Comparison of ENCODE assay signal across 8 cellular contexts in the genomic region with DNA sequence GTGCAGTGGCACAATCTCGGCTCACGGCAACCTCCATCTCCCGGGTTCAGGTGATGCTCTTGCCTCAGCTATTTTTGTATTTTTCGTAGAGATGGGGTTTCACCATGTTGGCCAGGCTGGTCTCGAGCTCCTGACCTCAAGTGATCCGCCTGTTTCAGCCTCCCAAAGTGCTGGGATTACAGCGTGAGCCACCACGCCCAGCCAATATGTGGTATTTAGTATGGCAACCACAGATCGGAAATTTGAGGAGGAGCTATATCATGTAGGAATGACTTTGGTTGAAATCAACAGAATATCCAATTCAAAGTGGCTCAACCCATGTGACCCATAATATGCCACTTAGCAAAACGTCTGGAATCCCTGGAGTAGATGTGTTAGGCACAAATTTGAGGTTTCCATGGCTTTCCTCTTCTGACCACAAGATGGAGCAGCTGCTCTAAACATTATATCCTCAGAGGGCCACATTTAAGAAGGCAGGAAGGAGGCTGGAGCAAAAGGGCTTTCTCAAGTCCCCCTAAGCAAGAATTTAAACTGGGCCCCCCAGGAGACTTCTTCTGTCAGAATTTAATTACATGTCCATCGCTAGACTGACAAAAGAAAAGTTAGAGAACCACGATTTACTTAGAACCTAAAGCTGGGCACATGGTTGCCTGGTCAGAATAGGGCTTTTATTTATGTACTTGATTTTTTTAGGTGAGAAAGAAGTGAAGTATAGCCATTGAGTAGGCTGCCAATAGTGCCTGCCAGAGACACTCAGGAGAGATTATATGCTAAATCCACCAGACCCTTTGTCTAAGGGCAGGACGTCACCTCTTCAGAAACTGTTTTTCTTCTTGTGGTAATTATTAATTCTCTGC. TPM values are rescaled to one million over a fixed set of nuclear protein-coding genes. Genes with fewer than 3 reads are reported as not detected.
DNase-seq lines count a peak whose midpoint lies in the region; ATAC-seq and TF ChIP-seq lines count a peak whose summit lies in the region.

No MANE protein-coding gene starts in this region.

- H3K4me2 ChIP-seq in fibroblast of lung (ENCODE audit: extremely low read depth, insufficient read depth, low read length), result no peak overlapping the region

- no peak overlapping the region for H3K27ac Mint-ChIP-seq in activated CD4-positive, alpha-beta T cell treated with anti-CD3 and anti-CD28 coated beads for 36 hours
- no peak overlapping the region for H3K27ac Mint-ChIP-seq in natural killer cell treated with Interleukin-12 subunit alpha and Interleukin-12 subunit beta and Interleukin-15 and Interleukin-18, amount 100 ng/mL, for 72 hours

- H3K9me3 ChIP-seq in HEK293 (ENCODE audit: control insufficient read depth, insufficient read depth, low read depth, low read length) (no peaks in the 10 kb centered on the region), fibroblast of lung (ENCODE audit: control insufficient read depth, insufficient read depth, low read depth, low read length) (no peaks in the 10 kb centered on the region)

- no peak overlapping the region for H2AFZ ChIP-seq in fibroblast of lung (ENCODE audit: low read length)

- H3K4me3 ChIP-seq in HEK293 (ENCODE audit: low read depth, low read length), result no peak overlapping the region
- H3K4me3 ChIP-seq in fibroblast of lung (replicated peaks in 1 of 4; ENCODE audit: control extremely low read depth in 1 of 4, insufficient read depth in 1 of 4, low read depth in 3 of 4, low read length in 4 of 4), result no peak overlapping the region

- DNase-seq in CMK (ENCODE audit: low read depth), result peak; percentile 30
- peak; percentile 92 for DNase-seq in NCI-H345 treated with DMSO at 0.1 percent for 48 hours (lab: John Stamatoyannopoulos, UW; ENCODE audit: unreplicated experiment)
- peak; percentile 37 for DNase-seq in activated CD4-positive, alpha-beta T cell treated with anti-CD3 and anti-CD28 coated beads for 36 hours
- DNase-seq in fibroblast of lung (ENCODE audit: low read depth in 2 of 2), result peak; percentile 61 to 80
- DNase-seq in natural killer cell treated with Interleukin-12 subunit alpha and Interleukin-12 subunit beta and Interleukin-15 and Interleukin-18, amount 100 ng/mL, for 72 hours (ENCODE audit: low spot score), result peak; percentile 75

- TF ChIP-seq CTCF in HEK293 (tag by site-specific recombination; IDR thresholded peaks at IDR 0.05) (peak; percentile 54; the same call in 1 of the 2 replicates), fibroblast of lung (conservative IDR thresholded peaks at IDR 0.05 in 1 of 2, IDR thresholded peaks at IDR 0.05 in 1 of 2; ENCODE audit: low read depth in 1 of 2, low read length in 2 of 2) (peak; percentile 84 to 87)

- CTCF ChIA-PET in HEK293 (lab: Yijun Ruan, JAX), result interaction anchor here (0.5 to 3.4 kb wide), 48 partner anchors 9 to 1111 kb away, joined by 3 to 38 read pairs (median 3); no protein-coding TSS in a partner anchor
- CTCF ChIA-PET in activated CD4-positive, alpha-beta T cell treated with anti-CD3 and anti-CD28 coated beads for 36 hours (lab: Charles Lee), result interaction anchor here (0.6 to 3.7 kb wide), 53 partner anchors 8 to 797 kb away, joined by 3 to 67 read pairs (median 4); a partner anchor contains a TSS

- no peak overlapping the region for H3K27ac ChIP-seq in HEK293 (ENCODE audit: extremely low read depth, low read depth, low read length)
- H3K27ac ChIP-seq in fibroblast of lung (ENCODE audit: insufficient read depth, low read length), result no peak overlapping the region

- H3K79me2 ChIP-seq in fibroblast of lung (ENCODE audit: control insufficient read depth, insufficient read depth, low read length), result no peaks in the 10 kb centered on the region

- ATAC-seq in activated CD4-positive, alpha-beta T cell treated with anti-CD3 and anti-CD28 coated beads for 36 hours, result peak; percentile 86
- ATAC-seq in natural killer cell treated with Interleukin-12 subunit alpha and Interleukin-12 subunit beta and Interleukin-15 and Interleukin-18, amount 100 ng/mL, for 72 hours, result peak; percentile 65 to 72
- ATAC-seq in HG03460 (IDR thresholded peaks at IDR 0.05; ENCODE audit: unreplicated experiment) (no peak), GM21381 (IDR thresholded peaks at IDR 0.05; ENCODE audit: unreplicated experiment) (no peak)

- intact Hi-C loops in activated CD4-positive, alpha-beta T cell treated with anti-CD3 and anti-CD28 coated beads for 36 hours (cut with DNase I, micrococcal nuclease), result loop anchor here (1.0 to 10.0 kb wide), 5 partner anchors 417 to 786 kb away; no protein-coding TSS in a partner anchor

- POLR2A ChIA-PET in HEK293 (lab: Yijun Ruan, JAX), result interaction anchor here (0.6 to 1.1 kb wide), 2 partner anchors 259 to 383 kb away, joined by 3 to 4 read pairs; a partner anchor contains a TSS
- POLR2A ChIA-PET in activated CD4-positive, alpha-beta T cell treated with anti-CD3 and anti-CD28 coated beads for 36 hours (lab: Charles Lee), result no interaction called here

- H3K4me3 Mint-ChIP-seq in activated CD4-positive, alpha-beta T cell treated with anti-CD3 and anti-CD28 coated beads for 36 hours, result no peak overlapping the region
- H3K4me3 Mint-ChIP-seq in natural killer cell treated with Interleukin-12 subunit alpha and Interleukin-12 subunit beta and Interleukin-15 and Interleukin-18, amount 100 ng/mL, for 72 hours, result no peak overlapping the region

- no peaks in the 10 kb centered on the region for H3K27me3 ChIP-seq in fibroblast of lung (ENCODE audit: control insufficient read depth, insufficient read depth, low read length)

- no peaks in the 10 kb centered on the region for H4K20me1 ChIP-seq in fibroblast of lung (ENCODE audit: control insufficient read depth, extremely low read depth, insufficient read depth, low read length)

- H3K36me3 Mint-ChIP-seq in activated CD4-positive, alpha-beta T cell treated with anti-CD3 and anti-CD28 coated beads for 36 hours (ENCODE audit: low read depth), result no peaks in the 10 kb centered on the region
- no peaks in the 10 kb centered on the region for H3K36me3 Mint-ChIP-seq in natural killer cell treated with Interleukin-12 subunit alpha and Interleukin-12 subunit beta and Interleukin-15 and Interleukin-18, amount 100 ng/mL, for 72 hours

- H3K4me1 ChIP-seq in HEK293 (ENCODE audit: control insufficient read depth, insufficient read depth, low read length), result no peaks in the 10 kb centered on the region
- no peaks in the 10 kb centered on the region for H3K4me1 ChIP-seq in fibroblast of lung (ENCODE audit: control insufficient read depth, extremely low read depth, insufficient read depth, low read length)

- H3K36me3 ChIP-seq in HEK293 (ENCODE audit: control insufficient read depth in 2 of 2, insufficient read depth in 1 of 2, low read length in 2 of 2) (no peaks in the 10 kb centered on the region), fibroblast of lung (ENCODE audit: control insufficient read depth, insufficient read depth, low read length) (no peaks in the 10 kb centered on the region)

- H3K27me3 Mint-ChIP-seq in activated CD4-positive, alpha-beta T cell treated with anti-CD3 and anti-CD28 coated beads for 36 hours, result peaks cover 7% of the 10 kb centered on the region
- peaks cover 4 to 6% of the 10 kb centered on the region in 2 donors for H3K27me3 Mint-ChIP-seq in natural killer cell treated with Interleukin-12 subunit alpha and Interleukin-12 subunit beta and Interleukin-15 and Interleukin-18, amount 100 ng/mL, for 72 hours

- H3K9ac ChIP-seq in fibroblast of lung (ENCODE audit: insufficient read depth, low read length), result no peak overlapping the region

- no peaks in the 10 kb centered on the region for H3K4me1 Mint-ChIP-seq in activated CD4-positive, alpha-beta T cell treated with anti-CD3 and anti-CD28 coated beads for 36 hours
- peaks cover 0 to 5% of the 10 kb centered on the region in 2 donors for H3K4me1 Mint-ChIP-seq in natural killer cell treated with Interleukin-12 subunit alpha and Interleukin-12 subunit beta and Interleukin-15 and Interleukin-18, amount 100 ng/mL, for 72 hours (ENCODE audit: low read depth in 2 of 2)

- no peaks in the 10 kb centered on the region for H3K9me3 Mint-ChIP-seq in activated CD4-positive, alpha-beta T cell treated with anti-CD3 and anti-CD28 coated beads for 36 hours (ENCODE audit: low read depth)
- H3K9me3 Mint-ChIP-seq in natural killer cell treated with Interleukin-12 subunit alpha and Interleukin-12 subunit beta and Interleukin-15 and Interleukin-18, amount 100 ng/mL, for 72 hours, result no peaks in the 10 kb centered on the region

TF ChIP-seq in HEK293, 187 proteins besides CTCF, POLR2A, EP300 and RAD21 (continues in another document):
- TF ChIP-seq ZSCAN30 (tag by site-specific recombination; IDR thresholded peaks at IDR 0.05) (peak; percentile 66; the same call in 1 of the 2 replicates), SP7 (tag by site-specific recombination; IDR thresholded peaks at IDR 0.05) (no peak), ZNF202 (tag by site-specific recombination; IDR thresholded peaks at IDR 0.05; ENCODE audit: borderline replicate concordance) (no peak), ZBTB8A (tag by site-specific recombination; IDR thresholded peaks at IDR 0.05) (peak; percentile 40; the same call in 1 of the 2 replicates), ZNF335 (tag by site-specific recombination; conservative IDR thresholded peaks at IDR 0.05) (peak; percentile 81), ZNF239 (tag by site-specific recombination; IDR thresholded peaks at IDR 0.05) (no peak), ZIC2 (tag by site-specific recombination; IDR thresholded peaks at IDR 0.05) (no peak), ZNF654 (tag by site-specific recombination; IDR thresholded peaks at IDR 0.05; ENCODE audit: low read depth) (peak; percentile 76)

RNA-seq across cellular contexts. Expression of a gene that starts 49.6 kb away (rescaled TPM):
- 10 to 100 TPM; 46.0 to 49.6 TPM for total RNA-seq in activated CD4-positive, alpha-beta T cell treated with anti-CD3 and anti-CD28 coated beads for 36 hours
- 33.9 and 43.4 TPM in 2 replicates for total RNA-seq in fibroblast of lung
- polyA plus RNA-seq in fibroblast of lung, result 21.8 and 23.1 TPM in 2 replicates
- polyA plus RNA-seq in fibroblast of lung (2012), result 14.0 and 15.6 TPM in 2 replicates
- polyA minus RNA-seq in fibroblast of lung (ENCODE audit: low replicate concordance), result 16.3 and 20.3 TPM in 2 replicates
- 10 to 100 TPM; 71.5 to 80.7 TPM for total RNA-seq in natural killer cell treated with Interleukin-12 subunit alpha and Interleukin-12 subunit beta and Interleukin-15 and Interleukin-18, amount 100 ng/mL, for 72 hours

Comparison
In these comparisons a context has a peak if more than half of its experiments do, and no peak if none do; other contexts are left out.
1. DNase-seq: peak in every context shown above with its lines; median percentile 92 in NCI-H345 treated with DMSO at 0.1 percent for 48 hours; 75 in natural killer cell treated with Interleukin-12 subunit alpha and Interleukin-12 subunit beta and Interleukin-15 and Interleukin-18, amount 100 ng/mL, for 72 hours; 70 in fibroblast of lung; 37 in activated CD4-positive, alpha-beta T cell treated with anti-CD3 and anti-CD28 coated beads for 36 hours; 30 in CMK.
2. ATAC-seq: peak in activated CD4-positive, alpha-beta T cell treated with anti-CD3 and anti-CD28 coated beads for 36 hours (single experiment) and natural killer cell treated with Interleukin-12 subunit alpha and Interleukin-12 subunit beta and Interleukin-15 and Interleukin-18, amount 100 ng/mL, for 72 hours (2 of 2); none in HG03460 (single experiment) and GM21381 (single experiment).